8 cellular contexts compared by ENCODE assay signal in the genomic region with DNA sequence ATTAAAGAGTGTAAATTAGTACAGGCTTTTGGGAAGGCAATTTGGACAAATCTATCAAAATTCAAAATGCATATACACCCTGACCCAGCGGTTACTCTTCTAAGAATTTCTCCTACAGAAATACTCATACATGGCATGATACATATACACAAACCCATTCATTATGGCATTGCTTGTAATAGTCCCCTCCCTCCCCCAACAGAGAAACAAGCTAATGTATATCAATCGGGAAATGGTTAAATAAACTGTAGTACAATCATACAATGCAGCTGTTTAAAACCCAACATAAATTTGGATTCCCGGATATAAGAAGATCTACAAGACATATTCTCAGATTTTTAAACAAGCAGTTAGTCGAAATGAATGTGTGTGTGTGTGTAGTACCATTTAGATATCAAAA. TPM values are rescaled to one million over a fixed set of nuclear protein-coding genes. Genes with fewer than 3 reads are reported as not detected.
A peak's percentile ranks its signal among the peaks of the same experiment; 100 is the strongest.
DNase-seq lines count a peak whose midpoint lies in the region; ATAC-seq, FAIRE-seq and TF ChIP-seq lines count a peak whose summit lies in the region.

No MANE protein-coding gene starts in this region.

- peaks cover 23% of the 10 kb centered on the region for H3K4me1 ChIP-seq in CD8-positive, alpha-beta T cell (ENCODE audit: insufficient read depth, low read length)
- peaks cover 25% of the 10 kb centered on the region for H3K4me1 ChIP-seq in Karpas-422 (ENCODE audit: low read length)
- no peaks in the 10 kb centered on the region for H3K4me1 ChIP-seq in GM12878 (ENCODE audit: control insufficient read depth, insufficient read depth, low read length)
- H3K4me1 ChIP-seq in mesodermal cell (ENCODE audit: control insufficient read depth, insufficient read depth, low read length, poor library complexity, severe bottlenecking), result peaks cover 9% of the 10 kb centered on the region
- peaks cover 0 to 6% of the 10 kb centered on the region in 2 donors for H3K4me1 ChIP-seq in small intestine (ENCODE audit: control insufficient read depth in 2 of 2, insufficient read depth in 1 of 2, low read depth in 1 of 2, low read length in 1 of 2)

- POLR2A ChIA-PET in CD8-positive, alpha-beta T cell (lab: Charles Lee), result interaction anchor here (0.6 to 1.8 kb wide), 3 partner anchors 16 to 31 kb away, joined by 3 to 8 read pairs (median 7); no protein-coding TSS in a partner anchor
- POLR2A ChIA-PET in GM12878 (lab: Charles Lee), result interaction anchor here (1.0 to 7.4 kb wide), 8 partner anchors 10 to 358 kb away, joined by 3 to 133 read pairs (median 4); a partner anchor contains a TSS

- BruUV-seq in GM12878 (replicated peaks; lab: Mats Ljungman, UMichigan), result no TSS peak

- DNase-seq in CD8-positive, alpha-beta T cell, result no peak
- no peak for DNase-seq in Karpas-422
- no peak for DNase-seq in GM12878 (ENCODE audit: low read depth, low spot score)
- DNase-seq in small intestine, result no peak
- DNase-seq in activated effector memory CD4-positive, alpha-beta T cell treated with Interleukin-2 at 50 U/mL for 16 hours, result no peak

- no peak overlapping the region for H2AFZ ChIP-seq in Karpas-422 (ENCODE audit: low read length)
- no peak overlapping the region for H2AFZ ChIP-seq in GM12878 (ENCODE audit: control insufficient read depth, low read depth, low read length)

- RAD21 ChIA-PET in GM12878 (lab: Charles Lee; ENCODE audit: unreplicated experiment), result interaction anchor here (1.0 to 2.4 kb wide), 9 partner anchors 9 to 144 kb away, joined by 3 to 51 read pairs (median 6); no protein-coding TSS in a partner anchor

- H3K4me3 Mint-ChIP-seq in CD8-positive, alpha-beta T cell, result peak overlapping the region; percentile 88

- peak overlapping the region; percentile 38 for H3K4me3 ChIP-seq in CD8-positive, alpha-beta T cell (ENCODE audit: low read depth, low read length)
- peak overlapping the region; percentile 66 for H3K4me3 ChIP-seq in Karpas-422 (ENCODE audit: low read length)
- H3K4me3 ChIP-seq in GM12878, result peak overlapping the region; percentile 59
- peak overlapping the region; percentile 47 for H3K4me3 ChIP-seq in mesodermal cell (ENCODE audit: extremely low read depth, insufficient read depth, low read length, poor library complexity, severe bottlenecking)
- H3K4me3 ChIP-seq in small intestine (ENCODE audit: low read depth in 1 of 2, low read length in 2 of 2), result peak overlapping the region in 1 of 2 donors; percentile 64

- ATAC-seq in CD8-positive, alpha-beta T cell, result no peak
- ATAC-seq in GM12878, result no peak
- no peak for ATAC-seq in HG03469 (IDR thresholded peaks at IDR 0.05; ENCODE audit: unreplicated experiment)
- no peak for ATAC-seq in GM18870 (IDR thresholded peaks at IDR 0.05; ENCODE audit: unreplicated experiment)

- no peak for TF ChIP-seq EP300 in GM12878 (IDR thresholded peaks at IDR 0.05; ENCODE audit: borderline replicate concordance in 1 of 2, control insufficient read depth in 1 of 2, low read depth in 2 of 2, low read length in 2 of 2)

- peaks cover 37% of the 10 kb centered on the region for H3K4me1 Mint-ChIP-seq in CD8-positive, alpha-beta T cell (ENCODE audit: low read depth)

- no peaks in the 10 kb centered on the region for H3K9me2 ChIP-seq in Karpas-422 (replicated peaks; ENCODE audit: insufficient read depth, low read length)

- H3K9ac ChIP-seq in Karpas-422 (ENCODE audit: low read length), result peak overlapping the region; percentile 77
- peak overlapping the region; percentile 76 for H3K9ac ChIP-seq in GM12878 (ENCODE audit: control insufficient read depth, insufficient read depth, low read length)

- H3K27me3 Mint-ChIP-seq in CD8-positive, alpha-beta T cell (ENCODE audit: low read depth), result no peaks in the 10 kb centered on the region

- in situ Hi-C loops in GM12878 (cut with MboI), result no loop called here

- peak overlapping the region; percentile 58 for H3K27ac ChIP-seq in CD8-positive, alpha-beta T cell (ENCODE audit: low read depth, low read length)
- H3K27ac ChIP-seq in Karpas-422 (ENCODE audit: low read length) (peak overlapping the region; percentile 73), GM12878 (ENCODE audit: control insufficient read depth, insufficient read depth) (peak overlapping the region; percentile 66), mesodermal cell (ENCODE audit: low read depth, low read length, severe bottlenecking) (peak overlapping the region; percentile 93), small intestine (ENCODE audit: low read depth in 1 of 2, low read length in 1 of 2) (peak overlapping the region in 1 of 2 donors; percentile 92)

- H3K36me3 ChIP-seq in CD8-positive, alpha-beta T cell (ENCODE audit: insufficient read depth, low read length), result no peaks in the 10 kb centered on the region
- H3K36me3 ChIP-seq in Karpas-422 (ENCODE audit: insufficient read depth, low read length), result peaks cover 9% of the 10 kb centered on the region
- no peaks in the 10 kb centered on the region; a peak in 1 of 4 replicates for H3K36me3 ChIP-seq in GM12878 (ENCODE audit: control insufficient read depth in 2 of 2, insufficient read depth in 2 of 2, low read length in 1 of 2)
- H3K36me3 ChIP-seq in mesodermal cell (ENCODE audit: control insufficient read depth, insufficient read depth, low read length), result peaks cover 12% of the 10 kb centered on the region
- no peaks in the 10 kb centered on the region for H3K36me3 ChIP-seq in small intestine (ENCODE audit: control insufficient read depth in 2 of 2, insufficient read depth in 2 of 2, low read length in 2 of 2)

- no peaks in the 10 kb centered on the region for H3K27me3 ChIP-seq in CD8-positive, alpha-beta T cell (ENCODE audit: insufficient read depth, low read length)
- no peaks in the 10 kb centered on the region for H3K27me3 ChIP-seq in Karpas-422 (ENCODE audit: low read length)
- H3K27me3 ChIP-seq in GM12878 (replicated peaks in 1 of 2; ENCODE audit: control insufficient read depth in 2 of 2, insufficient read depth in 2 of 2, low read length in 1 of 2), result no peaks in the 10 kb centered on the region
- H3K27me3 ChIP-seq in small intestine (ENCODE audit: control insufficient read depth in 2 of 2, insufficient read depth in 2 of 2, low read length in 2 of 2), result no peaks in the 10 kb centered on the region

- H4K20me1 ChIP-seq in Karpas-422 (ENCODE audit: insufficient read depth, low read depth, low read length) (peaks cover 14% of the 10 kb centered on the region; the same call in 1 of the 2 replicates), GM12878 (ENCODE audit: control insufficient read depth, insufficient read depth) (0 out of 2 replicates have a peak, but pooled peaks cover 3% of the 10 kb centered on the region)

- H3K36me3 Mint-ChIP-seq in CD8-positive, alpha-beta T cell, result peaks cover 14% of the 10 kb centered on the region

- H3K79me2 ChIP-seq in Karpas-422 (ENCODE audit: low read length) (peaks cover 43% of the 10 kb centered on the region), GM12878 (ENCODE audit: control insufficient read depth, insufficient read depth, low read length) (peaks cover 44% of the 10 kb centered on the region)

- TF ChIP-seq POLR2A in GM12878 (IDR thresholded peaks at IDR 0.05; ENCODE audit: low read depth, low read length), result no peak

- H3K4me2 ChIP-seq in Karpas-422 (ENCODE audit: low read depth, low read length, poor library complexity, severe bottlenecking) (peak overlapping the region; percentile 85), GM12878 (ENCODE audit: control insufficient read depth, insufficient read depth) (peak overlapping the region; percentile 44)

- FAIRE-seq in GM12878 (lab: Jason Lieb, UNC) (no peak), small intestine (lab: Jason Lieb, UNC) (no peak)

- no peak for TF ChIP-seq RAD21 in GM12878 (IDR thresholded peaks at IDR 0.05; ENCODE audit: insufficient read depth, low read depth, low read length)

- H3K9me3 ChIP-seq in CD8-positive, alpha-beta T cell (ENCODE audit: low read length), result no peaks in the 10 kb centered on the region
- H3K9me3 ChIP-seq in Karpas-422 (ENCODE audit: low read length) (no peaks in the 10 kb centered on the region), GM12878 (replicated peaks; ENCODE audit: control insufficient read depth, insufficient read depth, low read length) (no peaks in the 10 kb centered on the region; the same call in 2 of the 3 replicates), mesodermal cell (ENCODE audit: control insufficient read depth, low read length) (no peaks in the 10 kb centered on the region), small intestine (ENCODE audit: control insufficient read depth, low read depth) (no peaks in the 10 kb centered on the region)

- SMC1A ChIA-PET in GM12878 (lab: Charles Lee; ENCODE audit: uncharacterized antibody, unreplicated experiment), result interaction anchor here (0.7 to 4.2 kb wide), 8 partner anchors 9 to 147 kb away, joined by 3 to 75 read pairs (median 8); no protein-coding TSS in a partner anchor

- peak overlapping the region; percentile 90 for H3K27ac Mint-ChIP-seq in CD8-positive, alpha-beta T cell

- no peak for TF ChIP-seq CTCF in CD8-positive, alpha-beta T cell (IDR thresholded peaks at IDR 0.05)
- TF ChIP-seq CTCF in GM12878 (IDR thresholded peaks at IDR 0.05 in 2 of 3, conservative IDR thresholded peaks at IDR 0.05 in 1 of 3; ENCODE audit: control insufficient read depth in 2 of 3, extremely low read depth in 1 of 3, insufficient read depth in 1 of 3, low read depth in 3 of 3, low read length in 3 of 3), result no peak

- CTCF ChIA-PET in CD8-positive, alpha-beta T cell (lab: Charles Lee), result no interaction called here
- CTCF ChIA-PET in GM12878 (lab: Yijun Ruan, JAX), result interaction anchor here (0.8 to 4.7 kb wide), 3 partner anchors 20 to 145 kb away, joined by 3 to 28 read pairs (median 13); no protein-coding TSS in a partner anchor

- intact Hi-C loops in CD8-positive, alpha-beta T cell (cut with DNase I, micrococcal nuclease), result loop anchor here (1.0 to 10.0 kb wide), 8 partner anchors 28 to 1476 kb away; a partner anchor contains a TSS
- intact Hi-C loops in GM12878 (cut with micrococcal nuclease; ENCODE audit: unreplicated experiment), result loop anchor here (2.0 kb wide), 1 partner anchor 147 kb away; no protein-coding TSS in a partner anchor

- no peaks in the 10 kb centered on the region for H3K9me3 Mint-ChIP-seq in CD8-positive, alpha-beta T cell

- 36% methylated on average over 4 of the region's 4 CpGs for WGBS in GM12878 (ENCODE audit: insufficient coverage, insufficient replicate concordance, low lambda C conversion rate, missing lambda C conversion rate)
- no CpG with 5 or more reads among the region's 4 CpGs for WGBS in mesodermal cell (ENCODE audit: insufficient coverage in 2 of 2), 2 experiments
- WGBS in small intestine, 3 donors, result 0 to 34% (median 14%) methylated on average over 4 of the region's 4 CpGs

RNA-seq across cellular contexts. Expression of a gene that starts 0.8 kb away (rescaled TPM):
- 100 to 1,000 TPM; 122 to 154 TPM for total RNA-seq in CD8-positive, alpha-beta T cell
- 101 and 104 TPM in 2 replicates for total RNA-seq in Karpas-422 (2014; rRNA removed; shearing (Covaris generic); ENCODE audit: low replicate concordance)
- 335 and 348 TPM in 2 replicates for total RNA-seq in GM12878 (2013; cell fraction: nucleolus; rRNA removed)
- total RNA-seq in GM12878 (2014; rRNA removed), result 99.9 and 104 TPM in 2 replicates
- 96.6 and 101 TPM in 2 replicates for total RNA-seq in GM12878 (2014; rRNA removed; fragmentation: Illumina TruSeq; extraction: Trizol)
- total RNA-seq in GM12878 (2021), result 269 and 280 TPM in 2 replicates
- 73.9 TPM for polyA plus RNA-seq in GM12878 (2011; ENCODE audit: low read depth)
- 100 and 136 TPM in 2 replicates for polyA plus RNA-seq in GM12878 (2011; rRNA removed)
- polyA plus RNA-seq in GM12878 (2011; cell fraction: cytosol; rRNA removed), result 108 and 146 TPM in 2 replicates
- polyA plus RNA-seq in GM12878 (2011; cell fraction: nucleus; rRNA removed), result 286 and 327 TPM in 2 replicates
- polyA plus RNA-seq in GM12878 (2012), result 90.8 and 92.9 TPM in 2 replicates
- 149 TPM in 2 replicates for polyA plus RNA-seq in GM12878 (2014; fragmentation: Illumina TruSeq; extraction: Trizol)
- polyA plus RNA-seq in GM12878 (2014; fragmentation: Nextera tagmentation; extraction: Ambion mirVana), result 10 to 100 TPM; 35.9 to 39.0 TPM
- 114 and 125 TPM in 2 replicates for polyA plus RNA-seq in GM12878 (2014; rRNA removed)
- 10 to 100 TPM; 52.5 to 57.3 TPM for polyA plus RNA-seq in GM12878 (2016; fragmentation: Nextera tagmentation; extraction: Ambion mirVana)
- 383 and 668 TPM in 2 replicates for polyA minus RNA-seq in GM12878 (2011; rRNA and poly(A)+ RNA removed)
- polyA minus RNA-seq in GM12878 (2011; cell fraction: cytosol; rRNA and poly(A)+ RNA removed), result 147 and 181 TPM in 2 replicates
- polyA minus RNA-seq in GM12878 (2011; cell fraction: nucleus; rRNA and poly(A)+ RNA removed), result 139 and 215 TPM in 2 replicates
- polyA plus RNA-seq in mesodermal cell (2013, experiment 1 of 2), result 111 TPM
- 86.8 TPM for polyA plus RNA-seq in mesodermal cell (2013, experiment 2 of 2)
- polyA plus RNA-seq in small intestine, result 10 to 100 TPM; 22.4 to 39.0 (median 27.1) TPM
